1 cellular context compared by ENCODE assay signal in the genomic region with DNA sequence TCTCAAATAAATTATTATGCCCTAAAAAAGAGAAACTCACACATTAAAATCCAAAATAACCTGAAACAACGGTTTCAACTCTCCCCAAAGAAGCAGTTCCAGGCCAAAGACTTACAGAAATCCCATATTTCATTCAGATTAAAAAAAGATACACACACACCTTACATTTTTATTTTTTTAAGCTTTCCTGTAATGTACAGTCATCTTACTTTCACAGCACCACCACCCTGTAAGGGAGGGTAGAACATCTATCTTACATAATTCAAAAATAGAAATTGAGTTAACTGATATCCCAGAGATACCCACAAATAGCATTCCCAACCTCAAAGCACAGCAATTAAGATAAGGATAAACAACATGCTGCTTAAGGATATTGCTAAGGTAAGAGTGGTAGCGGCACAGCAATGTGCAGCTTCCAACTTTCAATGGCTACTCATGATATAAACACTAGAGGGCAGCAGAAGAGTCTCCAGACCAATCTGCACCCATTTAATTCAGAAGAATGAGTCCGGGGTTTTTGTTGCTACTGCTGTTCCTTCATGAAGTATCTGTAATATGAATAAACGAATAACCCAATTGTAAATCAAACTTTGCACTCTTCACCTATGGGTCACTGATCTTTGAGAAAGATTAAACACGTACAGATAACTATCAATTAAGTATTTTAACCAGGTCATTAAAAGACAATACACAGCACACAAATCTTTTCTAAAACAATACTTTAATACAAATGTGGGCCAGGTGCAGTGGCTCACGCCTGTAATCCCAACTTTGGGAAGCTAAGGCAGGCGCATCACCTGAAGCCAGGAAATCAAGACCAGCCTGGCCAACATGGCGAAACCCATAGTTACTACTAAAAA.
TF ChIP-seq lines count a peak whose summit lies in the region.

No MANE protein-coding gene starts in this region.

TF ChIP-seq in K562, 482 proteins besides CTCF, POLR2A, EP300 and RAD21 (continued from another document and continues in another):
- TF ChIP-seq SMC3 (conservative IDR thresholded peaks at IDR 0.05; ENCODE audit: insufficient read depth, low read depth, low read length): 0 out of 2 replicates have a peak, but pooled peaks have one; percentile 25
- TF ChIP-seq HDAC1 (IDR thresholded peaks at IDR 0.05): no peak
- TF ChIP-seq, protein P1, sequence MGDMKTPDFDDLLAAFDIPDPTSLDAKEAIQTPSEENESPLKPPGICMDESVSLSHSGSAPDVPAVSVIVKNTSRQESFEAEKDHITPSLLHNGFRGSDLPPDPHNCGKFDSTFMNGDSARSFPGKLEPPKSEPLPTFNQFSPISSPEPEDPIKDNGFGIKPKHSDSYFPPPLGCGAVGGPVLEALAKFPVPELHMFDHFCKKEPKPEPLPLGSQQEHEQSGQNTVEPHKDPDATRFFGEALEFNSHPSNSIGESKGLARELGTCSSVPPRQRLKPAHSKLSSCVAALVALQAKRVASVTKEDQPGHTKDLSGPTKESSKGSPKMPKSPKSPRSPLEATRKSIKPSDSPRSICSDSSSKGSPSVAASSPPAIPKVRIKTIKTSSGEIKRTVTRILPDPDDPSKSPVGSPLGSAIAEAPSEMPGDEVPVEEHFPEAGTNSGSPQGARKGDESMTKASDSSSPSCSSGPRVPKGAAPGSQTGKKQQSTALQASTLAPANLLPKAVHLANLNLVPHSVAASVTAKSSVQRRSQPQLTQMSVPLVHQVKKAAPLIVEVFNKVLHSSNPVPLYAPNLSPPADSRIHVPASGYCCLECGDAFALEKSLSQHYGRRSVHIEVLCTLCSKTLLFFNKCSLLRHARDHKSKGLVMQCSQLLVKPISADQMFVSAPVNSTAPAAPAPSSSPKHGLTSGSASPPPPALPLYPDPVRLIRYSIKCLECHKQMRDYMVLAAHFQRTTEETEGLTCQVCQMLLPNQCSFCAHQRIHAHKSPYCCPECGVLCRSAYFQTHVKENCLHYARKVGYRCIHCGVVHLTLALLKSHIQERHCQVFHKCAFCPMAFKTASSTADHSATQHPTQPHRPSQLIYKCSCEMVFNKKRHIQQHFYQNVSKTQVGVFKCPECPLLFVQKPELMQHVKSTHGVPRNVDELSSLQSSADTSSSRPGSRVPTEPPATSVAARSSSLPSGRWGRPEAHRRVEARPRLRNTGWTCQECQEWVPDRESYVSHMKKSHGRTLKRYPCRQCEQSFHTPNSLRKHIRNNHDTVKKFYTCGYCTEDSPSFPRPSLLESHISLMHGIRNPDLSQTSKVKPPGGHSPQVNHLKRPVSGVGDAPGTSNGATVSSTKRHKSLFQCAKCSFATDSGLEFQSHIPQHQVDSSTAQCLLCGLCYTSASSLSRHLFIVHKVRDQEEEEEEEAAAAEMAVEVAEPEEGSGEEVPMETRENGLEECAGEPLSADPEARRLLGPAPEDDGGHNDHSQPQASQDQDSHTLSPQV (IDR thresholded peaks at IDR 0.05): peak; percentile 22; the same call in 1 of the 2 replicates
- TF ChIP-seq, protein P2, sequence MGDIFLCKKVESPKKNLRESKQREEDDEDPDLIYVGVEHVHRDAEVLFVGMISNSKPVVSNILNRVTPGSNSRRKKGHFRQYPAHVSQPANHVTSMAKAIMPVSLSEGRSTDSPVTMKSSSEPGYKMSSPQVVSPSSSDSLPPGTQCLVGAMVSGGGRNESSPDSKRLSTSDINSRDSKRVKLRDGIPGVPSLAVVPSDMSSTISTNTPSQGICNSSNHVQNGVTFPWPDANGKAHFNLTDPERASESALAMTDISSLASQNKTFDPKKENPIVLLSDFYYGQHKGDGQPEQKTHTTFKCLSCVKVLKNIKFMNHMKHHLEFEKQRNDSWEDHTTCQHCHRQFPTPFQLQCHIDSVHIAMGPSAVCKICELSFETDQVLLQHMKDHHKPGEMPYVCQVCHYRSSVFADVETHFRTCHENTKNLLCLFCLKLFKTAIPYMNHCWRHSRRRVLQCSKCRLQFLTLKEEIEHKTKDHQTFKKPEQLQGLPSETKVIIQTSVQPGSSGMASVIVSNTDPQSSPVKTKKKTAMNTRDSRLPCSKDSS (IDR thresholded peaks at IDR 0.05; ENCODE audit: low read depth, partially characterized antibody): no peak
- TF ChIP-seq ZNF324 (CRISPR knock-in tag; IDR thresholded peaks at IDR 0.05): no peak
- TF ChIP-seq, protein P3, sequence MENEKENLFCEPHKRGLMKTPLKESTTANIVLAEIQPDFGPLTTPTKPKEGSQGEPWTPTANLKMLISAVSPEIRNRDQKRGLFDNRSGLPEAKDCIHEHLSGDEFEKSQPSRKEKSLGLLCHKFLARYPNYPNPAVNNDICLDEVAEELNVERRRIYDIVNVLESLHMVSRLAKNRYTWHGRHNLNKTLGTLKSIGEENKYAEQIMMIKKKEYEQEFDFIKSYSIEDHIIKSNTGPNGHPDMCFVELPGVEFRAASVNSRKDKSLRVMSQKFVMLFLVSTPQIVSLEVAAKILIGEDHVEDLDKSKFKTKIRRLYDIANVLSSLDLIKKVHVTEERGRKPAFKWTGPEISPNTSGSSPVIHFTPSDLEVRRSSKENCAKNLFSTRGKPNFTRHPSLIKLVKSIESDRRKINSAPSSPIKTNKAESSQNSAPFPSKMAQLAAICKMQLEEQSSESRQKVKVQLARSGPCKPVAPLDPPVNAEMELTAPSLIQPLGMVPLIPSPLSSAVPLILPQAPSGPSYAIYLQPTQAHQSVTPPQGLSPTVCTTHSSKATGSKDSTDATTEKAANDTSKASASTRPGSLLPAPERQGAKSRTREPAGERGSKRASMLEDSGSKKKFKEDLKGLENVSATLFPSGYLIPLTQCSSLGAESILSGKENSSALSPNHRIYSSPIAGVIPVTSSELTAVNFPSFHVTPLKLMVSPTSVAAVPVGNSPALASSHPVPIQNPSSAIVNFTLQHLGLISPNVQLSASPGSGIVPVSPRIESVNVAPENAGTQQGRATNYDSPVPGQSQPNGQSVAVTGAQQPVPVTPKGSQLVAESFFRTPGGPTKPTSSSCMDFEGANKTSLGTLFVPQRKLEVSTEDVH (IDR thresholded peaks at IDR 0.05; ENCODE audit: low read depth, partially characterized antibody): no peak
- TF ChIP-seq XRCC5 (IDR thresholded peaks at IDR 0.05; ENCODE audit: low read depth, low read length): no peak
- TF ChIP-seq, protein P4, sequence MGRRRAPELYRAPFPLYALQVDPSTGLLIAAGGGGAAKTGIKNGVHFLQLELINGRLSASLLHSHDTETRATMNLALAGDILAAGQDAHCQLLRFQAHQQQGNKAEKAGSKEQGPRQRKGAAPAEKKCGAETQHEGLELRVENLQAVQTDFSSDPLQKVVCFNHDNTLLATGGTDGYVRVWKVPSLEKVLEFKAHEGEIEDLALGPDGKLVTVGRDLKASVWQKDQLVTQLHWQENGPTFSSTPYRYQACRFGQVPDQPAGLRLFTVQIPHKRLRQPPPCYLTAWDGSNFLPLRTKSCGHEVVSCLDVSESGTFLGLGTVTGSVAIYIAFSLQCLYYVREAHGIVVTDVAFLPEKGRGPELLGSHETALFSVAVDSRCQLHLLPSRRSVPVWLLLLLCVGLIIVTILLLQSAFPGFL (CRISPR knock-in tag; IDR thresholded peaks at IDR 0.05): no peak
- no peak for TF ChIP-seq PHB (CRISPR knock-in tag; IDR thresholded peaks at IDR 0.05)
- TF ChIP-seq GABPB1 (CRISPR knock-in tag; IDR thresholded peaks at IDR 0.05): no peak
- no peak for TF ChIP-seq NR3C1 (CRISPR knock-in tag; IDR thresholded peaks at IDR 0.05)
- no peak for TF ChIP-seq CBX8 (IDR thresholded peaks at IDR 0.05; ENCODE audit: borderline replicate concordance, extremely low read depth, low read depth, low read length, poor library complexity, severe bottlenecking)
- no peak for TF ChIP-seq KAT8 (IDR thresholded peaks at IDR 0.05; ENCODE audit: low read depth)
- TF ChIP-seq, protein P5, sequence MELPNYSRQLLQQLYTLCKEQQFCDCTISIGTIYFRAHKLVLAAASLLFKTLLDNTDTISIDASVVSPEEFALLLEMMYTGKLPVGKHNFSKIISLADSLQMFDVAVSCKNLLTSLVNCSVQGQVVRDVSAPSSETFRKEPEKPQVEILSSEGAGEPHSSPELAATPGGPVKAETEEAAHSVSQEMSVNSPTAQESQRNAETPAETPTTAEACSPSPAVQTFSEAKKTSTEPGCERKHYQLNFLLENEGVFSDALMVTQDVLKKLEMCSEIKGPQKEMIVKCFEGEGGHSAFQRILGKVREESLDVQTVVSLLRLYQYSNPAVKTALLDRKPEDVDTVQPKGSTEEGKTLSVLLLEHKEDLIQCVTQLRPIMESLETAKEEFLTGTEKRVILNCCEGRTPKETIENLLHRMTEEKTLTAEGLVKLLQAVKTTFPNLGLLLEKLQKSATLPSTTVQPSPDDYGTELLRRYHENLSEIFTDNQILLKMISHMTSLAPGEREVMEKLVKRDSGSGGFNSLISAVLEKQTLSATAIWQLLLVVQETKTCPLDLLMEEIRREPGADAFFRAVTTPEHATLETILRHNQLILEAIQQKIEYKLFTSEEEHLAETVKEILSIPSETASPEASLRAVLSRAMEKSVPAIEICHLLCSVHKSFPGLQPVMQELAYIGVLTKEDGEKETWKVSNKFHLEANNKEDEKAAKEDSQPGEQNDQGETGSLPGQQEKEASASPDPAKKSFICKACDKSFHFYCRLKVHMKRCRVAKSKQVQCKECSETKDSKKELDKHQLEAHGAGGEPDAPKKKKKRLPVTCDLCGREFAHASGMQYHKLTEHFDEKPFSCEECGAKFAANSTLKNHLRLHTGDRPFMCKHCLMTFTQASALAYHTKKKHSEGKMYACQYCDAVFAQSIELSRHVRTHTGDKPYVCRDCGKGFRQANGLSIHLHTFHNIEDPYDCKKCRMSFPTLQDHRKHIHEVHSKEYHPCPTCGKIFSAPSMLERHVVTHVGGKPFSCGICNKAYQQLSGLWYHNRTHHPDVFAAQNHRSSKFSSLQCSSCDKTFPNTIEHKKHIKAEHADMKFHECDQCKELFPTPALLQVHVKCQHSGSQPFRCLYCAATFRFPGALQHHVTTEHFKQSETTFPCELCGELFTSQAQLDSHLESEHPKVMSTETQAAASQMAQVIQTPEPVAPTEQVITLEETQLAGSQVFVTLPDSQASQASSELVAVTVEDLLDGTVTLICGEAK (IDR thresholded peaks at IDR 0.05): no peak
- TF ChIP-seq, protein P5 (CRISPR knock-in tag; IDR thresholded peaks at IDR 0.05): no peak
- no peak for TF ChIP-seq TFAM (CRISPR knock-in tag; conservative IDR thresholded peaks at IDR 0.05)
- TF ChIP-seq ZNF133 (CRISPR knock-in tag; IDR thresholded peaks at IDR 0.05): no peak
- TF ChIP-seq, protein P6, sequence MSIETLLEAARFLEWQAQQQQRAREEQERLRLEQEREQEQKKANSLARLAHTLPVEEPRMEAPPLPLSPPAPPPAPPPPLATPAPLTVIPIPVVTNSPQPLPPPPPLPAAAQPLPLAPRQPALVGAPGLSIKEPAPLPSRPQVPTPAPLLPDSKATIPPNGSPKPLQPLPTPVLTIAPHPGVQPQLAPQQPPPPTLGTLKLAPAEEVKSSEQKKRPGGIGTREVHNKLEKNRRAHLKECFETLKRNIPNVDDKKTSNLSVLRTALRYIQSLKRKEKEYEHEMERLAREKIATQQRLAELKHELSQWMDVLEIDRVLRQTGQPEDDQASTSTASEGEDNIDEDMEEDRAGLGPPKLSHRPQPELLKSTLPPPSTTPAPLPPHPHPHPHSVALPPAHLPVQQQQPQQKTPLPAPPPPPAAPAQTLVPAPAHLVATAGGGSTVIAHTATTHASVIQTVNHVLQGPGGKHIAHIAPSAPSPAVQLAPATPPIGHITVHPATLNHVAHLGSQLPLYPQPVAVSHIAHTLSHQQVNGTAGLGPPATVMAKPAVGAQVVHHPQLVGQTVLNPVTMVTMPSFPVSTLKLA (conservative IDR thresholded peaks at IDR 0.05): no peak
- TF ChIP-seq XRCC3 (IDR thresholded peaks at IDR 0.05): no peak
- TF ChIP-seq PML (IDR thresholded peaks at IDR 0.05; ENCODE audit: low read length): no peak
- no peak for TF ChIP-seq PHF8 (IDR thresholded peaks at IDR 0.05; ENCODE audit: borderline replicate concordance, low read length)
- peak; percentile 34; the same call in 1 of the 2 replicates for TF ChIP-seq FOSL1 (tag; conservative IDR thresholded peaks at IDR 0.05)
- TF ChIP-seq, protein P7, sequence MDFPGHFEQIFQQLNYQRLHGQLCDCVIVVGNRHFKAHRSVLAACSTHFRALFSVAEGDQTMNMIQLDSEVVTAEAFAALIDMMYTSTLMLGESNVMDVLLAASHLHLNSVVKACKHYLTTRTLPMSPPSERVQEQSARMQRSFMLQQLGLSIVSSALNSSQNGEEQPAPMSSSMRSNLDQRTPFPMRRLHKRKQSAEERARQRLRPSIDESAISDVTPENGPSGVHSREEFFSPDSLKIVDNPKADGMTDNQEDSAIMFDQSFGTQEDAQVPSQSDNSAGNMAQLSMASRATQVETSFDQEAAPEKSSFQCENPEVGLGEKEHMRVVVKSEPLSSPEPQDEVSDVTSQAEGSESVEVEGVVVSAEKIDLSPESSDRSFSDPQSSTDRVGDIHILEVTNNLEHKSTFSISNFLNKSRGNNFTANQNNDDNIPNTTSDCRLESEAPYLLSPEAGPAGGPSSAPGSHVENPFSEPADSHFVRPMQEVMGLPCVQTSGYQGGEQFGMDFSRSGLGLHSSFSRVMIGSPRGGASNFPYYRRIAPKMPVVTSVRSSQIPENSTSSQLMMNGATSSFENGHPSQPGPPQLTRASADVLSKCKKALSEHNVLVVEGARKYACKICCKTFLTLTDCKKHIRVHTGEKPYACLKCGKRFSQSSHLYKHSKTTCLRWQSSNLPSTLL (IDR thresholded peaks at IDR 0.05): no peak
- TF ChIP-seq, protein P8, sequence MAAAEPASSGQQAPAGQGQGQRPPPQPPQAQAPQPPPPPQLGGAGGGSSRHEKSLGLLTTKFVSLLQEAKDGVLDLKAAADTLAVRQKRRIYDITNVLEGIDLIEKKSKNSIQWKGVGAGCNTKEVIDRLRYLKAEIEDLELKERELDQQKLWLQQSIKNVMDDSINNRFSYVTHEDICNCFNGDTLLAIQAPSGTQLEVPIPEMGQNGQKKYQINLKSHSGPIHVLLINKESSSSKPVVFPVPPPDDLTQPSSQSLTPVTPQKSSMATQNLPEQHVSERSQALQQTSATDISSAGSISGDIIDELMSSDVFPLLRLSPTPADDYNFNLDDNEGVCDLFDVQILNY (CRISPR knock-in tag; IDR thresholded peaks at IDR 0.05): no peak
- TF ChIP-seq POLR2G (IDR thresholded peaks at IDR 0.05; ENCODE audit: low read depth, low read length): no peak
- TF ChIP-seq FOS (IDR thresholded peaks at IDR 0.05; ENCODE audit: extremely low read depth, insufficient read length): no peak
- no peak for TF ChIP-seq PHF20 (IDR thresholded peaks at IDR 0.05; ENCODE audit: partially characterized antibody)
